ENCODE assay signal across 34 cellular contexts in genomic region chr14:101130861-101131260, GRCh38.
DNase-seq lines count a peak whose midpoint lies in the region; ATAC-seq, FAIRE-seq and TF ChIP-seq lines count a peak whose summit lies in the region.
"Had no signal": no experiment of that assay in that cellular context is flagged by ENCODE, and none has a peak within 500 bp of the region (broad histone marks: within the 10 kb centered on the region; RNA-seq: fewer than 3 reads in every experiment).

No MANE protein-coding gene starts in this region.

- POLR2A ChIA-PET in activated CD4-positive, alpha-beta T cell treated with anti-CD3 and anti-CD28 coated beads, Interleukin-2, amount 10 ng/mL, durations not matched to agents 7 days and 5 days (lab: Charles Lee): no interaction called here

- no peak for FAIRE-seq in kidney (lab: Jason Lieb, UNC)
- FAIRE-seq: endothelial cell of umbilical vein, G401.6, HepG2 had no signal

- TF ChIP-seq CTCF in CD14-positive monocyte (IDR thresholded peaks at IDR 0.05) (no peak), kidney (IDR thresholded peaks at IDR 0.05; ENCODE audit: borderline replicate concordance, extremely low read depth, insufficient read depth) (no peak), osteoblast (IDR thresholded peaks at IDR 0.05; ENCODE audit: extremely low read depth, low read depth, low read length) (no peak), smooth muscle cell (IDR thresholded peaks at IDR 0.05; ENCODE audit: borderline replicate concordance, insufficient read depth, poor library complexity, severe bottlenecking) (no peak)

- H2AFZ ChIP-seq in osteoblast (ENCODE audit: low read length): no peak overlapping the region
- no peak overlapping the region for H2AFZ ChIP-seq in smooth muscle cell (ENCODE audit: low read depth)
- H2AFZ ChIP-seq: PC-9 had no signal

- H3K9ac ChIP-seq in kidney (ENCODE audit: low read length in 2 of 2): no peak overlapping the region
- H3K9ac ChIP-seq in smooth muscle cell (ENCODE audit: low read depth): no peak overlapping the region
- H3K9ac ChIP-seq: BLaER1 treated with 17β-estradiol and CSF1 and Interleukin-3, amounts not matched to agents 10 nM and 100 nM had no signal

- peak; percentile 30 for DNase-seq in CD14-positive monocyte (ENCODE audit: low spot score)
- peak; percentile 32 for DNase-seq in H7
- peak; percentile 45 for DNase-seq in kidney
- peak; percentile 32 for DNase-seq in osteoblast (ENCODE audit: insufficient read length, low spot score, missing footprints)
- DNase-seq in smooth muscle cell (lab: John Stamatoyannopoulos, UW; ENCODE audit: unreplicated experiment): no peak
- DNase-seq in activated CD4-positive, alpha-beta T cell treated with anti-CD3 and anti-CD28 coated beads, Interleukin-2, amount 10 ng/mL, durations not matched to agents 7 days and 5 days: no peak
- DNase-seq: activated CD4-positive, alpha-beta T cell treated with anti-CD3 and anti-CD28 coated beads for 48 hours; amniotic stem cell; brain microvascular endothelial cell; COR-L47; DMS79; HCEC 1CT; Kasumi-1; left cardiac atrium; MV-4-11; NCI-H146; NCI-H226; NCI-H526 treated with DMSO at 0.1 percent for 48 hours; NK-92 treated with Interleukin-12 subunit alpha and Interleukin-12 subunit beta, amount 100 ng/mL, for 24 hours; PC-9; right lobe of liver; stimulated activated CD4-positive, alpha-beta T cell treated with anti-CD3 and anti-CD28 coated beads, Interleukin-4, amount 100 ng/mL, for 1 hour had no signal

- H3K9me3 ChIP-seq in kidney (ENCODE audit: control insufficient read depth in 1 of 2, low read length in 2 of 2): no peaks in the 10 kb centered on the region
- H3K9me3 ChIP-seq in osteoblast (ENCODE audit: low read depth, low read length): peaks cover 2% of the 10 kb centered on the region
- H3K9me3 ChIP-seq in smooth muscle cell (replicated peaks; ENCODE audit: low read depth): no peaks in the 10 kb centered on the region
- H3K9me3 ChIP-seq: BLaER1 treated with 17β-estradiol and CSF1 and Interleukin-3, amounts not matched to agents 10 nM and 100 nM; gastrocnemius medialis; right lobe of liver; tibial nerve had no signal

- no peaks in the 10 kb centered on the region for H3K36me3 ChIP-seq in H7 (replicated peaks; ENCODE audit: control insufficient read depth, insufficient read depth, low read length)
- no peaks in the 10 kb centered on the region for H3K36me3 ChIP-seq in kidney (ENCODE audit: control insufficient read depth in 1 of 2, insufficient read depth in 2 of 2, low read length in 2 of 2)
- H3K36me3 ChIP-seq in osteoblast (ENCODE audit: insufficient read depth, low read length): no peaks in the 10 kb centered on the region
- no peaks in the 10 kb centered on the region for H3K36me3 ChIP-seq in smooth muscle cell (ENCODE audit: low read depth)
- H3K36me3 ChIP-seq: BLaER1 treated with 17β-estradiol and CSF1 and Interleukin-3, amounts not matched to agents 10 nM and 100 nM; brain microvascular endothelial cell; gastrocnemius medialis; right lobe of liver; tibial nerve had no signal

- ATAC-seq in HG02759 (IDR thresholded peaks at IDR 0.05; ENCODE audit: unreplicated experiment): no peak
- ATAC-seq: gastrocnemius medialis, HepG2, left cardiac atrium had no signal

- H3K79me2 ChIP-seq in osteoblast (ENCODE audit: insufficient read depth, low read length) (no peaks in the 10 kb centered on the region), smooth muscle cell (ENCODE audit: low read depth) (no peaks in the 10 kb centered on the region)

- 82% methylated on average over 5 of the region's 6 CpGs for WGBS in smooth muscle cell (ENCODE audit: low lambda C conversion rate)

- no peaks in the 10 kb centered on the region for H3K27me3 ChIP-seq in H7 (ENCODE audit: control insufficient read depth, insufficient read depth, low read length)
- peaks cover 26% of the 10 kb centered on the region for H3K27me3 ChIP-seq in osteoblast (ENCODE audit: insufficient read depth, low read length)
- H3K27me3 ChIP-seq in smooth muscle cell (ENCODE audit: low read depth): no peaks in the 10 kb centered on the region
- H3K27me3 ChIP-seq: BLaER1 treated with 17β-estradiol and CSF1 and Interleukin-3, amounts not matched to agents 10 nM and 100 nM; brain microvascular endothelial cell; right lobe of liver; tibial nerve had no signal

- H3K27ac Mint-ChIP-seq in CD14-positive monocyte: no peak overlapping the region
- no peak overlapping the region for H3K27ac Mint-ChIP-seq in activated CD4-positive, alpha-beta T cell treated with anti-CD3 and anti-CD28 coated beads, Interleukin-2, amount 10 ng/mL, durations not matched to agents 7 days and 5 days
- H3K27ac Mint-ChIP-seq: activated naive CD4-positive, alpha-beta T cell treated with anti-CD3 and anti-CD28 coated beads, Interleukin-2, amount 50 U/mL, for 24 hours; activated T-helper 1 cell treated with anti-CD3 and anti-CD28 coated beads, Interleukin-12 subunit alpha, Interleukin-12 subunit beta, Interleukin-2, Interleukin-4 antibody, amounts not matched to agents 30 ng/mL and 10 ng/mL and 1 ng/mL, durations not matched to agents 14 hours and 24 hours and 36 hours; memory B cell; progenitor cell of endocrine pancreas had no signal

- H3K36me3 Mint-ChIP-seq in CD14-positive monocyte: no peaks in the 10 kb centered on the region
- H3K36me3 Mint-ChIP-seq in activated CD4-positive, alpha-beta T cell treated with anti-CD3 and anti-CD28 coated beads, Interleukin-2, amount 10 ng/mL, durations not matched to agents 7 days and 5 days (ENCODE audit: low read depth): no peaks in the 10 kb centered on the region
- H3K36me3 Mint-ChIP-seq: activated naive CD4-positive, alpha-beta T cell treated with anti-CD3 and anti-CD28 coated beads, Interleukin-2, amount 50 U/mL, for 24 hours; memory B cell had no signal

- H3K4me1 ChIP-seq in kidney (ENCODE audit: control insufficient read depth in 1 of 2, insufficient read depth in 1 of 2, low read depth in 1 of 2, low read length in 2 of 2): no peaks in the 10 kb centered on the region
- no peaks in the 10 kb centered on the region for H3K4me1 ChIP-seq in osteoblast (ENCODE audit: insufficient read depth, low read length)
- H3K4me1 ChIP-seq in smooth muscle cell (ENCODE audit: low read depth): no peaks in the 10 kb centered on the region
- H3K4me1 ChIP-seq: gastrocnemius medialis, right lobe of liver, tibial nerve had no signal

- intact Hi-C loops in CD14-positive monocyte (cut with micrococcal nuclease) (no loop called here), kidney (cut with DNase I) (no loop called here)

- H4K20me1 ChIP-seq in osteoblast (ENCODE audit: insufficient read depth, low read length) (no peaks in the 10 kb centered on the region), smooth muscle cell (ENCODE audit: low read depth) (no peaks in the 10 kb centered on the region)
- H4K20me1 ChIP-seq: BLaER1 treated with 17β-estradiol and CSF1 and Interleukin-3, amounts not matched to agents 10 nM and 100 nM had no signal

- peaks cover 13% of the 10 kb centered on the region for H3K4me1 Mint-ChIP-seq in CD14-positive monocyte
- H3K4me1 Mint-ChIP-seq in activated CD4-positive, alpha-beta T cell treated with anti-CD3 and anti-CD28 coated beads, Interleukin-2, amount 10 ng/mL, durations not matched to agents 7 days and 5 days: peaks cover 16% of the 10 kb centered on the region
- H3K4me1 Mint-ChIP-seq: activated naive CD4-positive, alpha-beta T cell treated with anti-CD3 and anti-CD28 coated beads, Interleukin-2, amount 50 U/mL, for 24 hours had no signal

- CTCF ChIA-PET in activated CD4-positive, alpha-beta T cell treated with anti-CD3 and anti-CD28 coated beads, Interleukin-2, amount 10 ng/mL, durations not matched to agents 7 days and 5 days (lab: Charles Lee): no interaction called here

- no peak overlapping the region for H3K4me3 ChIP-seq in H7 (ENCODE audit: insufficient read depth, low read depth, low read length)
- H3K4me3 ChIP-seq in kidney (ENCODE audit: low read length in 2 of 2): no peak overlapping the region
- no peak overlapping the region for H3K4me3 ChIP-seq in osteoblast (ENCODE audit: insufficient read depth, low read length)
- H3K4me3 ChIP-seq in smooth muscle cell: no peak overlapping the region
- H3K4me3 ChIP-seq: BLaER1 treated with 17β-estradiol and CSF1 and Interleukin-3, amounts not matched to agents 10 nM and 100 nM; gastrocnemius medialis; PC-9; right lobe of liver; tibial nerve had no signal

- peaks cover 0 to 5% (median 1%) of the 10 kb centered on the region in 7 donors for H3K9me3 Mint-ChIP-seq in CD14-positive monocyte
- no peaks in the 10 kb centered on the region for H3K9me3 Mint-ChIP-seq in activated CD4-positive, alpha-beta T cell treated with anti-CD3 and anti-CD28 coated beads, Interleukin-2, amount 10 ng/mL, durations not matched to agents 7 days and 5 days
- H3K9me3 Mint-ChIP-seq: activated naive CD4-positive, alpha-beta T cell treated with anti-CD3 and anti-CD28 coated beads, Interleukin-2, amount 50 U/mL, for 24 hours had no signal

- H3K4me3 Mint-ChIP-seq in CD14-positive monocyte: no peak overlapping the region
- H3K4me3 Mint-ChIP-seq in activated CD4-positive, alpha-beta T cell treated with anti-CD3 and anti-CD28 coated beads, Interleukin-2, amount 10 ng/mL, durations not matched to agents 7 days and 5 days: no peak overlapping the region
- H3K4me3 Mint-ChIP-seq: activated naive CD4-positive, alpha-beta T cell treated with anti-CD3 and anti-CD28 coated beads, Interleukin-2, amount 50 U/mL, for 24 hours; activated T-helper 1 cell treated with anti-CD3 and anti-CD28 coated beads, Interleukin-12 subunit alpha, Interleukin-12 subunit beta, Interleukin-2, Interleukin-4 antibody, amounts not matched to agents 30 ng/mL and 10 ng/mL and 1 ng/mL, durations not matched to agents 14 hours and 24 hours and 36 hours; memory B cell had no signal

- no peaks in the 10 kb centered on the region for H3F3A ChIP-seq in smooth muscle cell (ENCODE audit: low read depth)

- H3K27me3 Mint-ChIP-seq in CD14-positive monocyte (ENCODE audit: low read depth in 3 of 3): peaks cover 10 to 29% (median 25%) of the 10 kb centered on the region in 3 donors
- peaks cover 8% of the 10 kb centered on the region for H3K27me3 Mint-ChIP-seq in activated CD4-positive, alpha-beta T cell treated with anti-CD3 and anti-CD28 coated beads, Interleukin-2, amount 10 ng/mL, durations not matched to agents 7 days and 5 days

- H3K4me2 ChIP-seq in osteoblast (ENCODE audit: insufficient read depth, low read length): no peak overlapping the region
- H3K4me2 ChIP-seq in smooth muscle cell: no peak overlapping the region
- H3K4me2 ChIP-seq: PC-9 had no signal

- H3K27ac ChIP-seq in kidney (ENCODE audit: low read depth in 2 of 2, low read length in 2 of 2) (no peak overlapping the region), osteoblast (ENCODE audit: low read depth, low read length) (no peak overlapping the region), smooth muscle cell (ENCODE audit: low read depth) (no peak overlapping the region)
- H3K27ac ChIP-seq: BLaER1 treated with 17β-estradiol and CSF1 and Interleukin-3, amounts not matched to agents 10 nM and 100 nM; brain microvascular endothelial cell; gastrocnemius medialis; PC-9; right lobe of liver; tibial nerve; VCaP had no signal

Comparison
In these comparisons a context has a peak if more than half of its experiments do, and no peak if none do; other contexts are left out.
1. DNase-seq: peak in CD14-positive monocyte (single experiment), H7 (single experiment), kidney (single experiment) and osteoblast (single experiment); none in smooth muscle cell (single experiment) and activated CD4-positive, alpha-beta T cell treated with anti-CD3 and anti-CD28 coated beads, Interleukin-2, amount 10 ng/mL, durations not matched to agents 7 days and 5 days (single experiment).